Comparison of ENCODE assay signal across 10 cellular contexts in genomic region chr7:20307119-20307518, GRCh38. TPM values are rescaled to one million over a fixed set of nuclear protein-coding genes. Genes with fewer than 3 reads are reported as not detected.
DNase-seq lines count a peak whose midpoint lies in the region; ATAC-seq, FAIRE-seq and TF ChIP-seq lines count a peak whose summit lies in the region.
"Had no signal": no experiment of that assay in that cellular context is flagged by ENCODE, and none has a peak within 500 bp of the region (broad histone marks: within the 10 kb centered on the region; RNA-seq: fewer than 3 reads in every experiment).

No MANE protein-coding gene starts in this region.

- H3K4ac ChIP-seq in H1 (replicated peaks; ENCODE audit: insufficient read length, low read depth, low read length), result no peak overlapping the region

- no peaks in the 10 kb centered on the region for H3K79me2 ChIP-seq in H1 (ENCODE audit: control insufficient read depth in 1 of 2, insufficient read depth in 2 of 2, low read length in 2 of 2)

- peaks cover 8% of the 10 kb centered on the region for H3K36me3 Mint-ChIP-seq in Calu3 (ENCODE audit: insufficient read depth, unreplicated experiment)
- no peaks in the 10 kb centered on the region for H3K36me3 Mint-ChIP-seq in CD4-positive, alpha-beta T cell (ENCODE audit: low read depth)

- H3K27ac Mint-ChIP-seq in Calu3 (ENCODE audit: unreplicated experiment), result peak overlapping the region; percentile 76
- no peak overlapping the region for H3K27ac Mint-ChIP-seq in CD4-positive, alpha-beta T cell

- POLR2A ChIA-PET in H1 (lab: Charles Lee; ENCODE audit: partially characterized antibody), result interaction anchor here (0.6 to 3.1 kb wide), 2 partner anchors 23 to 33 kb away, joined by 6 to 15 read pairs; partner anchors contain the start of gene ITGB8
- POLR2A ChIA-PET in CD4-positive, alpha-beta T cell (lab: Charles Lee), result no interaction called here

- DNase-seq in Calu3, result peak; percentile 50
- no peak for DNase-seq in H1 (ENCODE audit: low read depth in 1 of 2, low spot score in 2 of 2)
- DNase-seq in coronary artery (ENCODE audit: low spot score), result no peak
- DNase-seq in NCI-H1694 (lab: John Stamatoyannopoulos, UW), result no peak
- no peak for DNase-seq in WERI-Rb-1
- no peak for DNase-seq in CD4-positive, alpha-beta T cell
- DNase-seq: colonic mucosa, PC-3 had no signal

- H3K4me3 Mint-ChIP-seq in Calu3 (ENCODE audit: low read depth, unreplicated experiment), result no peak overlapping the region
- no peak overlapping the region for H3K4me3 Mint-ChIP-seq in CD4-positive, alpha-beta T cell

- no peak overlapping the region for H3K18ac ChIP-seq in H1 (ENCODE audit: extremely low read depth, low read length)

- peak; percentile 67 for ATAC-seq in GM21529 (IDR thresholded peaks at IDR 0.05; ENCODE audit: unreplicated experiment)
- ATAC-seq in HG03571 (IDR thresholded peaks at IDR 0.05; ENCODE audit: unreplicated experiment), result peak; percentile 53
- ATAC-seq in CD4-positive, alpha-beta T cell (ENCODE audit: poor library complexity), result no peak
- ATAC-seq: PC-3 had no signal

- H3K4me2 ChIP-seq in H1 (ENCODE audit: insufficient read depth in 1 of 2, low read depth in 2 of 2, low read length in 2 of 2), result peak overlapping the region in 1 of 2 experiments; percentile 14; a peak in 1 of 4 replicates

- CTCF ChIA-PET in Calu3 (lab: Charles Lee), result interaction anchor here (0.7 to 1.9 kb wide), 4 partner anchors 87 to 614 kb away, joined by 3 to 12 read pairs (median 6); partner anchors contain the start of gene MACC1
- CTCF ChIA-PET in H1 (lab: Charles Lee; ENCODE audit: partially characterized antibody), result no interaction called here
- CTCF ChIA-PET in CD4-positive, alpha-beta T cell (lab: Charles Lee), result no interaction called here

- H3K27me3 ChIP-seq in H1 (replicated peaks in 1 of 4; ENCODE audit: control insufficient read depth in 3 of 4, extremely low read depth in 1 of 4, insufficient read depth in 3 of 4, low read length in 3 of 4) (no peaks in the 10 kb centered on the region), WERI-Rb-1 (ENCODE audit: insufficient read depth, low read depth, severe bottlenecking) (no peaks in the 10 kb centered on the region)
- no peaks in the 10 kb centered on the region for H3K27me3 ChIP-seq in CD4-positive, alpha-beta T cell (ENCODE audit: control insufficient read depth, insufficient read depth, low read length)
- H3K27me3 ChIP-seq: colonic mucosa had no signal

- no peak overlapping the region for H2AK5ac ChIP-seq in H1 (ENCODE audit: low read depth, low read length)

- no peak overlapping the region for H4K91ac ChIP-seq in H1 (replicated peaks; ENCODE audit: insufficient read length, low read length)

- no peak overlapping the region for H2BK5ac ChIP-seq in H1 (ENCODE audit: low read depth, low read length)

- H3K4me1 ChIP-seq in H1 (replicated peaks in 1 of 4; ENCODE audit: control insufficient read depth in 3 of 4, insufficient read depth in 4 of 4, low read length in 3 of 4), result peaks cover 4 to 10% (median 7%) of the 10 kb centered on the region in 4 experiments

- intact Hi-C loops in Calu3 (cut with micrococcal nuclease; ENCODE audit: unreplicated experiment), result loop anchor here (1.0 kb wide), 1 partner anchor 90 kb away; the partner anchor contains the start of gene MACC1
- intact Hi-C loops in CD4-positive, alpha-beta T cell (cut with DNase I, micrococcal nuclease), result loop anchor here in 1 of 2 experiments (5.0 kb wide), 1 partner anchor 595 kb away; no protein-coding TSS in a partner anchor

- H4K20me1 ChIP-seq in H1 (replicated peaks in 1 of 2; ENCODE audit: control insufficient read depth in 1 of 2, insufficient read depth in 2 of 2, low read length in 2 of 2), result no peaks in the 10 kb centered on the region

- no peak overlapping the region for H2BK20ac ChIP-seq in H1 (ENCODE audit: low read length)

- no peak overlapping the region for H2BK12ac ChIP-seq in H1 (ENCODE audit: low read depth, low read length)

- TF ChIP-seq EP300 in H1 (IDR thresholded peaks at IDR 0.05; ENCODE audit: borderline replicate concordance in 1 of 2, low read depth in 2 of 2, low read length in 2 of 2), result peak in 1 of 2 experiments; percentile 43; a peak in 1 of 3 replicates

- no peak overlapping the region for H2AFZ ChIP-seq in H1 (ENCODE audit: low read length)

- no peaks in the 10 kb centered on the region for H3K23me2 ChIP-seq in H1 (ENCODE audit: low read depth, low read length)

- TF ChIP-seq RAD21 in H1 (IDR thresholded peaks at IDR 0.05 in 1 of 2, conservative IDR thresholded peaks at IDR 0.05 in 1 of 2; ENCODE audit: low read depth in 2 of 2, low read length in 2 of 2), result no peak

- no peaks in the 10 kb centered on the region for H3K27me3 Mint-ChIP-seq in Calu3 (ENCODE audit: unreplicated experiment)
- H3K27me3 Mint-ChIP-seq in CD4-positive, alpha-beta T cell, result no peaks in the 10 kb centered on the region

- H3K9me3 ChIP-seq in H1 (ENCODE audit: insufficient read depth in 2 of 2, low read depth in 1 of 2, low read length in 1 of 2) (no peaks in the 10 kb centered on the region), WERI-Rb-1 (ENCODE audit: severe bottlenecking) (no peaks in the 10 kb centered on the region)
- no peaks in the 10 kb centered on the region for H3K9me3 ChIP-seq in CD4-positive, alpha-beta T cell (ENCODE audit: control insufficient read depth, low read length)
- H3K9me3 ChIP-seq: colonic mucosa had no signal

- no peak overlapping the region for H4K8ac ChIP-seq in H1 (ENCODE audit: extremely low read depth, insufficient read depth, low read length)

- TF ChIP-seq CTCF in Calu3 (IDR thresholded peaks at IDR 0.05; ENCODE audit: unreplicated experiment) (no peak), H1 (IDR thresholded peaks at IDR 0.05; ENCODE audit: control extremely low read depth in 1 of 3, insufficient read depth in 1 of 3, low read depth in 1 of 3, low read length in 3 of 3) (no peak), coronary artery (IDR thresholded peaks at IDR 0.05) (no peak), WERI-Rb-1 (IDR thresholded peaks at IDR 0.05; ENCODE audit: low read depth, low read length) (no peak)
- no peak for TF ChIP-seq CTCF in CD4-positive, alpha-beta T cell (IDR thresholded peaks at IDR 0.05)

- no peaks in the 10 kb centered on the region for H3K9me3 Mint-ChIP-seq in Calu3 (ENCODE audit: low read depth, unreplicated experiment)
- H3K9me3 Mint-ChIP-seq in CD4-positive, alpha-beta T cell, result no peaks in the 10 kb centered on the region

- FAIRE-seq in H1 (lab: Jason Lieb, UNC), result no peak

- H3K79me1 ChIP-seq in H1 (ENCODE audit: low read depth, low read length), result no peaks in the 10 kb centered on the region

- no peak for TF ChIP-seq POLR2A in H1 (IDR thresholded peaks at IDR 0.05; ENCODE audit: control extremely low read depth in 1 of 2, low read depth in 2 of 2, low read length in 2 of 2)

- no peak overlapping the region for H3K27ac ChIP-seq in H1 (ENCODE audit: low read depth, low read length)
- H3K27ac ChIP-seq in coronary artery, result no peak overlapping the region
- no peak overlapping the region for H3K27ac ChIP-seq in WERI-Rb-1
- no peak overlapping the region for H3K27ac ChIP-seq in CD4-positive, alpha-beta T cell (ENCODE audit: low read depth, low read length)
- H3K27ac ChIP-seq: colonic mucosa had no signal

- no peak overlapping the region for H3K23ac ChIP-seq in H1 (ENCODE audit: insufficient read length)

- H3K4me1 Mint-ChIP-seq in Calu3 (ENCODE audit: low read depth, unreplicated experiment), result peaks cover 51% of the 10 kb centered on the region
- H3K4me1 Mint-ChIP-seq in CD4-positive, alpha-beta T cell (ENCODE audit: low read depth), result no peaks in the 10 kb centered on the region

- H4K5ac ChIP-seq in H1 (ENCODE audit: insufficient read length, low read depth, low read length), result no peak overlapping the region

- 64% methylated on average over 2 of the region's 2 CpGs; no CpG with 5 or more reads in 1 of the 2 experiments for WGBS in H1 (ENCODE audit: extremely low coverage in 1 of 2, insufficient coverage in 1 of 2, insufficient read length in 1 of 2, insufficient replicate concordance in 2 of 2, low coverage in 1 of 2, low lambda C conversion rate in 2 of 2, missing lambda C conversion rate in 1 of 2), 2 experiments

- H3K14ac ChIP-seq in H1 (ENCODE audit: insufficient read length), result no peak overlapping the region

- no peak overlapping the region for H3K9ac ChIP-seq in H1 (replicated peaks in 1 of 4; ENCODE audit: extremely low read depth in 1 of 4, low read depth in 3 of 4, low read length in 3 of 4)

- no peak overlapping the region for H2BK120ac ChIP-seq in H1 (replicated peaks; ENCODE audit: low read depth, low read length)

- BruUV-seq in Calu3 (replicated peaks; lab: Mats Ljungman, UMichigan), result no TSS peak

- H3K36me3 ChIP-seq in H1 (ENCODE audit: control insufficient read depth in 2 of 4, insufficient read depth in 4 of 4, low read length in 3 of 4) (no peaks in the 10 kb centered on the region), WERI-Rb-1 (no peaks in the 10 kb centered on the region)
- H3K36me3 ChIP-seq: colonic mucosa had no signal

- H2BK15ac ChIP-seq in H1 (ENCODE audit: low read length), result no peak overlapping the region

- peak overlapping the region in 1 of 4 experiments; percentile 19; a peak in 1 of 8 replicates for H3K4me3 ChIP-seq in H1 (ENCODE audit: extremely low read depth in 1 of 4, insufficient read depth in 2 of 4, low read depth in 3 of 4, low read length in 4 of 4)
- no peak overlapping the region for H3K4me3 ChIP-seq in coronary artery
- H3K4me3 ChIP-seq in WERI-Rb-1 (ENCODE audit: low read depth, low read length), result no peak overlapping the region
- H3K4me3 ChIP-seq: colonic mucosa had no signal

- H3K56ac ChIP-seq in H1 (replicated peaks; ENCODE audit: insufficient read length, low read depth, low read length), result no peak overlapping the region

TF ChIP-seq in H1, 55 proteins besides CTCF, POLR2A, EP300 and RAD21:
- TF ChIP-seq ASH2L (IDR thresholded peaks at IDR 0.05; ENCODE audit: low read length) (no peak), SP1 (IDR thresholded peaks at IDR 0.05; ENCODE audit: low read depth, low read length) (0 out of 2 replicates have a peak, but pooled peaks have one; percentile 44), SP2 (IDR thresholded peaks at IDR 0.05; ENCODE audit: low read length) (no peak)
- TF ChIP-seq, protein P1, sequence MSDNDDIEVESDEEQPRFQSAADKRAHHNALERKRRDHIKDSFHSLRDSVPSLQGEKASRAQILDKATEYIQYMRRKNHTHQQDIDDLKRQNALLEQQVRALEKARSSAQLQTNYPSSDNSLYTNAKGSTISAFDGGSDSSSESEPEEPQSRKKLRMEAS (IDR thresholded peaks at IDR 0.05), result no peak
TF ChIP-seq in H1: peak in this region for 1.

RNA-seq across cellular contexts. Expression of gene ITGB8, which starts 23.6 kb away (rescaled TPM):
- total RNA-seq in Calu3 (2022), result 157 and 183 TPM in 2 replicates
- 3.6 TPM in 2 replicates for total RNA-seq in H1 (2021; fragmentation: NEBNext Ultra II Directional; extraction: Animal tissue kit (Norgen Biotek cat#: 25700))
- polyA plus RNA-seq in H1 (2011; rRNA removed), result 0.96 and 1.2 TPM in 2 replicates
- polyA plus RNA-seq in H1 (2011; cell fraction: cytosol; rRNA removed), result 0.93 TPM
- 2.5 TPM for polyA plus RNA-seq in H1 (2011; cell fraction: nucleus; rRNA removed)
- polyA plus RNA-seq in H1 (2012, experiment 1 of 2), result 1.1 to 2.0 TPM (median 1.4 TPM) in 4 replicates
- polyA plus RNA-seq in H1 (2012, experiment 2 of 2), result 0.30 TPM
- 1.3 TPM for polyA plus RNA-seq in H1 (2013, experiment 1 of 2)
- polyA plus RNA-seq in H1 (2013, experiment 2 of 2), result 1.1 TPM
- polyA minus RNA-seq in H1 (2011; rRNA and poly(A)+ RNA removed), result 9.1 and 11.9 TPM in 2 replicates
- polyA minus RNA-seq in H1 (2011; cell fraction: cytosol; rRNA and poly(A)+ RNA removed), result 4.2 TPM
- 28.3 TPM for polyA minus RNA-seq in H1 (2011; cell fraction: nucleus; rRNA and poly(A)+ RNA removed)
- not detected for total RNA-seq in CD4-positive, alpha-beta T cell

Comparison
In these comparisons a context has a peak if more than half of its experiments do, and no peak if none do; other contexts are left out.
1. RNA of gene ITGB8, which starts 23.6 kb away (total RNA-seq): 157 to 183 TPM in Calu3; 3.6 TPM in H1 and not detected in CD4-positive, alpha-beta T cell; every median in the first group is over 10 times any median in the second.